24 cellular contexts compared by ENCODE assay signal in the genomic region with DNA sequence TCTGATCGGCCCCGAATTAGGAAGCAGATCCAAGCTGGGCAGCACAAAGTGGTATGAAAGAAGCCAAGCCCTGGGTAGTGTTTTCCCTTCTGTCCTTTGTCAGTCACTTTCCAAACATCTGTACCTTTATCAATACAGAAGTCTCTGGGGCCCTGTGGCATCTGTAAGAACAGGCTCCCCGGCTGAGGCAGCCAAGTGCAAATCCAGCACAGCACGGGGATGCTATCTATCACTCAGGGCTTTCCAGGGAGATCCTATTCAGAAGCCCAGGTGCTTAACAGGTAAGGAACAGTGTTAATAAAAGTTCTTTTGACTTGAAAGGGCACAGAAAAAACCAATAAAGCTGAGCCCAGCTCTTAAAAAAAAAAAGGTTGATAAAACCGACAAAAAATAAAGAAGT.
"Had no signal": no experiment of that assay in that cellular context is flagged by ENCODE, and none has a peak within 500 bp of the region (broad histone marks: within the 10 kb centered on the region; RNA-seq: fewer than 3 reads in every experiment).

No MANE protein-coding gene starts in this region.

- H3K27me3 ChIP-seq: ovary, right atrium auricular region, right lobe of liver, tibial nerve, uterus had no signal

- H3K36me3 Mint-ChIP-seq: mesothelial cell of epicardium; naive B cell; natural killer cell; stimulated activated memory B cell treated with anti-CD40 and anti-IgM and Interleukin-4, amounts not matched to agents 10 μg/mL and 1 μg/mL and 100 μg/mL, for 72 hours; type B pancreatic cell had no signal

- ATAC-seq: natural killer cell; right lobe of liver; stimulated activated memory B cell treated with anti-CD40 and anti-IgM and Interleukin-4, amounts not matched to agents 10 μg/mL and 1 μg/mL and 100 μg/mL, for 72 hours; stimulated activated naive CD8-positive, alpha-beta T cell treated with anti-CD3 and anti-CD28 coated beads, Interleukin-15, amount 100 ng/mL, for 72 hours had no signal

- H3K4me3 ChIP-seq: left ventricle myocardium inferior, lung, ovary, right atrium auricular region, right lobe of liver, smooth muscle cell, tibial nerve, uterus had no signal

- H3K27ac ChIP-seq: left ventricle myocardium inferior, ovary, right atrium auricular region, right lobe of liver, tibial nerve, uterus had no signal

- H3K4me1 ChIP-seq: left ventricle myocardium inferior, right atrium auricular region, right lobe of liver, tibial nerve, uterus had no signal

- H3K4me2 ChIP-seq: smooth muscle cell had no signal

- H3K9me3 ChIP-seq: left ventricle myocardium inferior, ovary, right atrium auricular region, right lobe of liver, tibial nerve, uterus had no signal

- H3K4me1 Mint-ChIP-seq: mesothelial cell of epicardium, naive B cell, natural killer cell had no signal

- H3K9me3 Mint-ChIP-seq: mesothelial cell of epicardium; natural killer cell; nephron progenitor cell; stimulated activated memory B cell treated with anti-CD40 and anti-IgM and Interleukin-4, amounts not matched to agents 10 μg/mL and 1 μg/mL and 100 μg/mL, for 72 hours; stimulated activated naive CD8-positive, alpha-beta T cell treated with anti-CD3 and anti-CD28 coated beads, Interleukin-15, amount 100 ng/mL, for 72 hours; type B pancreatic cell had no signal

- H3K36me3 ChIP-seq: left ventricle myocardium inferior, ovary, right atrium auricular region, right lobe of liver, tibial nerve, uterus had no signal

- H3K27ac Mint-ChIP-seq: mesothelial cell of epicardium; naive B cell; natural killer cell; nephron progenitor cell; progenitor cell of endocrine pancreas; stimulated activated memory B cell treated with anti-CD40 and anti-IgM and Interleukin-4, amounts not matched to agents 10 μg/mL and 1 μg/mL and 100 μg/mL, for 72 hours; stimulated activated naive CD8-positive, alpha-beta T cell treated with anti-CD3 and anti-CD28 coated beads, Interleukin-15, amount 100 ng/mL, for 72 hours; type B pancreatic cell had no signal

- DNase-seq: islet precursor cell; left ventricle myocardium inferior; mesendoderm; naive B cell; natural killer cell; nephron progenitor cell; ovary; right lobe of liver; stimulated activated CD4-positive, alpha-beta T cell treated with anti-CD3 and anti-CD28 coated beads, Interleukin-1b, Interleukin-23, amount 100 ng/mL, for 48 hours; stimulated activated CD4-positive, alpha-beta T cell treated with anti-CD3 and anti-CD28 coated beads, Interleukin-2, amount 100 ng/mL, for 48 hours; stimulated activated CD4-positive, alpha-beta T cell treated with anti-CD3 and anti-CD28 coated beads, Interleukin-4, amount 100 ng/mL, for 4 hours; stimulated activated CD8-positive, alpha-beta memory T cell treated with anti-CD3 and anti-CD28 coated beads, Interleukin-4, amount 100 ng/mL, for 48 hours; stimulated activated naive CD4-positive, alpha-beta T cell treated with Interleukin-2 at 50 U/mL for 16 hours; stimulated activated naive CD8-positive, alpha-beta T cell treated with anti-CD3 and anti-CD28 coated beads, Interleukin-15, amount 100 ng/mL, for 72 hours; substantia nigra; uterus had no signal

- H3K27me3 Mint-ChIP-seq: naive B cell; stimulated activated memory B cell treated with anti-CD40 and anti-IgM and Interleukin-4, amounts not matched to agents 10 μg/mL and 1 μg/mL and 100 μg/mL, for 72 hours had no signal

- H3K4me3 Mint-ChIP-seq: mesothelial cell of epicardium; naive B cell; natural killer cell; nephron progenitor cell; stimulated activated memory B cell treated with anti-CD40 and anti-IgM and Interleukin-4, amounts not matched to agents 10 μg/mL and 1 μg/mL and 100 μg/mL, for 72 hours; stimulated activated naive CD8-positive, alpha-beta T cell treated with anti-CD3 and anti-CD28 coated beads, Interleukin-15, amount 100 ng/mL, for 72 hours; type B pancreatic cell had no signal
